19 cellular contexts compared by ENCODE assay signal in the genomic region with DNA sequence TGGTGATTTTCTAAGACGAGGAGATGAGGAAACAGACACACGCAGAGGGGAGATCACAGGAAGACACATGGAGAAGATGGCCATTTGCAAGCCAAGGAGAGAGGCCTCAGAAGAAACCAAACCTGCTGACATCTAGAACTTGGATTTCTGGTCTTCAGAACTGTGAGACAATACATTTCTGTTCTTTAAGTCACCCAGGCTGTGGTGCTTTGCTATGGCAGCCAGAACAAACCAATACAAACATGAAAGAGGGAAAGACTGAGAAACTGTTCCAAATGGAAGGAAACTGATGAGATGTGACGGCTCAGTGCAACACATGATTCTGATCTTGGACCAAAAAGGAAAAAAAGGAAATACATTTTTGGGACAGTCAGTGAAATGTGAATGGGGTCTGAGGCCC.
"Had no signal": no experiment of that assay in that cellular context is flagged by ENCODE, and none has a peak within 500 bp of the region (broad histone marks: within the 10 kb centered on the region; RNA-seq: fewer than 3 reads in every experiment).

No MANE protein-coding gene starts in this region.

- H3K27ac ChIP-seq: breast epithelium, hepatocyte, thyroid gland had no signal

- H3K9me3 Mint-ChIP-seq: memory B cell; T-helper 2 cell treated with Interferon-gamma antibody and Interleukin-4, amounts not matched to agents 5 μg/mL and 100 μg/mL, for 36 hours had no signal

- H3K4me3 Mint-ChIP-seq: activated CD4-positive, alpha-beta T cell treated with anti-CD3 and anti-CD28 coated beads for 36 hours; activated naive CD8-positive, alpha-beta T cell; memory B cell; T-helper 2 cell treated with Interferon-gamma antibody and Interleukin-4, amounts not matched to agents 5 μg/mL and 100 μg/mL, for 36 hours had no signal

- H2AFZ ChIP-seq: hepatocyte had no signal

- ATAC-seq: activated CD4-positive, alpha-beta T cell treated with anti-CD3 and anti-CD28 coated beads for 36 hours had no signal

- H3K79me2 ChIP-seq: hepatocyte had no signal

- H3K27me3 ChIP-seq: breast epithelium, hepatocyte, thyroid gland had no signal

- H3K4me3 ChIP-seq: breast epithelium, hepatocyte, thyroid gland had no signal

- H3K36me3 ChIP-seq: breast epithelium, thyroid gland had no signal

- H3K27ac Mint-ChIP-seq: activated CD4-positive, alpha-beta T cell treated with anti-CD3 and anti-CD28 coated beads for 36 hours; activated naive CD8-positive, alpha-beta T cell; memory B cell; T-helper 2 cell treated with Interferon-gamma antibody and Interleukin-4, amounts not matched to agents 5 μg/mL and 100 μg/mL, for 36 hours had no signal

- H3K9me3 ChIP-seq: breast epithelium, thyroid gland had no signal

- H3K4me2 ChIP-seq: hepatocyte had no signal

- FAIRE-seq: TTC549, urothelium cell line had no signal

- DNase-seq: activated CD4-positive, alpha-beta T cell treated with anti-CD3 and anti-CD28 coated beads for 36 hours; activated CD4-positive, alpha-beta T cell treated with anti-CD3 and anti-CD28 coated beads, Interleukin-2, amount 50 U/mL, for 48 hours; amygdala; cerebellar nuclear complex; dermis blood vessel endothelial cell; effector memory CD4-positive, alpha-beta T cell; foreskin fibroblast; posterior cingulate gyrus; stimulated activated CD4-positive, alpha-beta T cell treated with anti-CD3 and anti-CD28 coated beads, Interleukin-1b, Interleukin-23, amount 100 ng/mL, for 48 hours; stimulated activated CD8-positive, alpha-beta memory T cell treated with anti-CD3 and anti-CD28 coated beads, Interleukin-4, amount 100 ng/mL, for 48 hours; stimulated activated naive CD4-positive, alpha-beta T cell; thyroid gland had no signal

- H3K36me3 Mint-ChIP-seq: memory B cell had no signal
